1 cellular context compared by ENCODE assay signal in the genomic region with DNA sequence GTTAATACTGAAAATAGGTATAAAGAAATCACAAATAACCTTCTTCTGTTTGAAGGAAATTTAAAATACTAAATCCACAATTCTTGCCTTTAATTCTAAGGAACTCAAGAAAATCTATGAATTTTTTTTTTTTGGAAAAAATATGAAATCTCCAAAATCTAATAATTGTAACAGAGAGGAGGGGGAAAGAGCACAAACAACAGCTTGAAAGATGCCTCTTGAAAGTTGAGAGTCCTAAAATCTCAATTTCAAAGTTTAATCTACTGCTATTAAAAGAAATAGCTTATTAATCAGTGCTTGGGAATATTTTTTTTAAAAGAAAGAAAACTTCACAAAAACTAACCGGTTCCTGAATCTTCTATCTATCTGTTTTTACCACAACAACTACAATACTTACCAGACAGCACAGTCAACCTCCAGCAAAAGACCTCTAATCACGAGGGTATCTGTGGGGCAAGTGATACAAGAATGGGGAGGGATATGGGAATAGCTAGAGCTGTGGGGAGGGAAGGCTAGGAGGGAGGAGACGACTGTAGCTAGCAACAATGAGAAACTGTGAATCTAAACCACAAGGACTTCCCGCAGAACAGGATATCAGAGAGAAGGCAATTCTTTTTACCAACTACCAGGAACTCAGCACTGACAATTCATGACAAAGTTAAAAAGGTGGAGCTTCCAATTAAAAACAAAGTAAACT.
TF ChIP-seq lines count a peak whose summit lies in the region.

A gene with protein sequence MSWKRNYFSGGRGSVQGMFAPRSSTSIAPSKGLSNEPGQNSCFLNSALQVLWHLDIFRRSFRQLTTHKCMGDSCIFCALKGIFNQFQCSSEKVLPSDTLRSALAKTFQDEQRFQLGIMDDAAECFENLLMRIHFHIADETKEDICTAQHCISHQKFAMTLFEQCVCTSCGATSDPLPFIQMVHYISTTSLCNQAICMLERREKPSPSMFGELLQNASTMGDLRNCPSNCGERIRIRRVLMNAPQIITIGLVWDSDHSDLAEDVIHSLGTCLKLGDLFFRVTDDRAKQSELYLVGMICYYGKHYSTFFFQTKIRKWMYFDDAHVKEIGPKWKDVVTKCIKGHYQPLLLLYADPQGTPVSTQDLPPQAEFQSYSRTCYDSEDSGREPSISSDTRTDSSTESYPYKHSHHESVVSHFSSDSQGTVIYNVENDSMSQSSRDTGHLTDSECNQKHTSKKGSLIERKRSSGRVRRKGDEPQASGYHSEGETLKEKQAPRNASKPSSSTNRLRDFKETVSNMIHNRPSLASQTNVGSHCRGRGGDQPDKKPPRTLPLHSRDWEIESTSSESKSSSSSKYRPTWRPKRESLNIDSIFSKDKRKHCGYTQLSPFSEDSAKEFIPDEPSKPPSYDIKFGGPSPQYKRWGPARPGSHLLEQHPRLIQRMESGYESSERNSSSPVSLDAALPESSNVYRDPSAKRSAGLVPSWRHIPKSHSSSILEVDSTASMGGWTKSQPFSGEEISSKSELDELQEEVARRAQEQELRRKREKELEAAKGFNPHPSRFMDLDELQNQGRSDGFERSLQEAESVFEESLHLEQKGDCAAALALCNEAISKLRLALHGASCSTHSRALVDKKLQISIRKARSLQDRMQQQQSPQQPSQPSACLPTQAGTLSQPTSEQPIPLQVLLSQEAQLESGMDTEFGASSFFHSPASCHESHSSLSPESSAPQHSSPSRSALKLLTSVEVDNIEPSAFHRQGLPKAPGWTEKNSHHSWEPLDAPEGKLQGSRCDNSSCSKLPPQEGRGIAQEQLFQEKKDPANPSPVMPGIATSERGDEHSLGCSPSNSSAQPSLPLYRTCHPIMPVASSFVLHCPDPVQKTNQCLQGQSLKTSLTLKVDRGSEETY (N-terminal part only) (minus strand): TSS at position 462 of the 697 bp plus-strand sequence. CDS start 15,684 bp downstream, outside the sequence.

TF ChIP-seq in HepG2, 621 proteins besides CTCF, POLR2A, EP300 and RAD21 (continued from another document):
- TF ChIP-seq, protein P1, sequence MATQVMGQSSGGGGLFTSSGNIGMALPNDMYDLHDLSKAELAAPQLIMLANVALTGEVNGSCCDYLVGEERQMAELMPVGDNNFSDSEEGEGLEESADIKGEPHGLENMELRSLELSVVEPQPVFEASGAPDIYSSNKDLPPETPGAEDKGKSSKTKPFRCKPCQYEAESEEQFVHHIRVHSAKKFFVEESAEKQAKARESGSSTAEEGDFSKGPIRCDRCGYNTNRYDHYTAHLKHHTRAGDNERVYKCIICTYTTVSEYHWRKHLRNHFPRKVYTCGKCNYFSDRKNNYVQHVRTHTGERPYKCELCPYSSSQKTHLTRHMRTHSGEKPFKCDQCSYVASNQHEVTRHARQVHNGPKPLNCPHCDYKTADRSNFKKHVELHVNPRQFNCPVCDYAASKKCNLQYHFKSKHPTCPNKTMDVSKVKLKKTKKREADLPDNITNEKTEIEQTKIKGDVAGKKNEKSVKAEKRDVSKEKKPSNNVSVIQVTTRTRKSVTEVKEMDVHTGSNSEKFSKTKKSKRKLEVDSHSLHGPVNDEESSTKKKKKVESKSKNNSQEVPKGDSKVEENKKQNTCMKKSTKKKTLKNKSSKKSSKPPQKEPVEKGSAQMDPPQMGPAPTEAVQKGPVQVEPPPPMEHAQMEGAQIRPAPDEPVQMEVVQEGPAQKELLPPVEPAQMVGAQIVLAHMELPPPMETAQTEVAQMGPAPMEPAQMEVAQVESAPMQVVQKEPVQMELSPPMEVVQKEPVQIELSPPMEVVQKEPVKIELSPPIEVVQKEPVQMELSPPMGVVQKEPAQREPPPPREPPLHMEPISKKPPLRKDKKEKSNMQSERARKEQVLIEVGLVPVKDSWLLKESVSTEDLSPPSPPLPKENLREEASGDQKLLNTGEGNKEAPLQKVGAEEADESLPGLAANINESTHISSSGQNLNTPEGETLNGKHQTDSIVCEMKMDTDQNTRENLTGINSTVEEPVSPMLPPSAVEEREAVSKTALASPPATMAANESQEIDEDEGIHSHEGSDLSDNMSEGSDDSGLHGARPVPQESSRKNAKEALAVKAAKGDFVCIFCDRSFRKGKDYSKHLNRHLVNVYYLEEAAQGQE (IDR thresholded peaks at IDR 0.05; ENCODE audit: borderline replicate concordance in 1 of 2, low read depth in 1 of 2, low read length in 2 of 2): no peak
- TF ChIP-seq, protein P2, sequence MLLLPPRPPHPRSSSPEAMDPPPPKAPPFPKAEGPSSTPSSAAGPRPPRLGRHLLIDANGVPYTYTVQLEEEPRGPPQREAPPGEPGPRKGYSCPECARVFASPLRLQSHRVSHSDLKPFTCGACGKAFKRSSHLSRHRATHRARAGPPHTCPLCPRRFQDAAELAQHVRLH (CRISPR knock-in tag; IDR thresholded peaks at IDR 0.05; ENCODE audit: borderline replicate concordance, low read depth): no peak
- TF ChIP-seq ZNF430 (CRISPR knock-in tag; IDR thresholded peaks at IDR 0.05) (no peak), ZNF788 (CRISPR knock-in tag; IDR thresholded peaks at IDR 0.05; ENCODE audit: borderline replicate concordance) (no peak)
- TF ChIP-seq, protein P3, sequence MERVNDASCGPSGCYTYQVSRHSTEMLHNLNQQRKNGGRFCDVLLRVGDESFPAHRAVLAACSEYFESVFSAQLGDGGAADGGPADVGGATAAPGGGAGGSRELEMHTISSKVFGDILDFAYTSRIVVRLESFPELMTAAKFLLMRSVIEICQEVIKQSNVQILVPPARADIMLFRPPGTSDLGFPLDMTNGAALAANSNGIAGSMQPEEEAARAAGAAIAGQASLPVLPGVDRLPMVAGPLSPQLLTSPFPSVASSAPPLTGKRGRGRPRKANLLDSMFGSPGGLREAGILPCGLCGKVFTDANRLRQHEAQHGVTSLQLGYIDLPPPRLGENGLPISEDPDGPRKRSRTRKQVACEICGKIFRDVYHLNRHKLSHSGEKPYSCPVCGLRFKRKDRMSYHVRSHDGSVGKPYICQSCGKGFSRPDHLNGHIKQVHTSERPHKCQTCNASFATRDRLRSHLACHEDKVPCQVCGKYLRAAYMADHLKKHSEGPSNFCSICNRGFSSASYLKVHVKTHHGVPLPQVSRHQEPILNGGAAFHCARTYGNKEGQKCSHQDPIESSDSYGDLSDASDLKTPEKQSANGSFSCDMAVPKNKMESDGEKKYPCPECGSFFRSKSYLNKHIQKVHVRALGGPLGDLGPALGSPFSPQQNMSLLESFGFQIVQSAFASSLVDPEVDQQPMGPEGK (CRISPR knock-in tag; IDR thresholded peaks at IDR 0.05): peak; percentile 41; the same call in 1 of the 2 replicates
